ENCODE assay signal across 1 cellular context in the genomic region with DNA sequence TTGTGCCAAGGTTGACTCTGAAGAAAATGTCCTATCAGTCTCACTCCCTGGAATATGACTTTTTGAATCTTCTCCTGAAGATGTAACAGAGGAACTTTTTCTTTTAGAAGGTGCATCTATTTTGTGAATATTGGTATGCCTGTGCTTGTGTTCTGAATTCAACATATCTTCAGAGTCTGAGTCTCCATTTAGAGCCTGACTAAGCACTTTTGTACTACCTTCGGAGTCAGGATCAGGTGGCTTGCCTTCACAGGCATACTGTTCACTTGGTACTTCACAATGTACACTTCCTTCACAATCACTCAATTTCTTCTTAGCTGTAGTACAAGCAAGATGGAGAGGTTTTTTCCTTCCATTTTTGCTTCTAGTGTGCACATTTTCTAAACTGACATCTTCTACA.
TF ChIP-seq lines count a peak whose summit lies in the region.

No MANE protein-coding gene starts in this region.

TF ChIP-seq in HepG2, 621 proteins besides CTCF, POLR2A, EP300 and RAD21:
- TF ChIP-seq, protein P1, sequence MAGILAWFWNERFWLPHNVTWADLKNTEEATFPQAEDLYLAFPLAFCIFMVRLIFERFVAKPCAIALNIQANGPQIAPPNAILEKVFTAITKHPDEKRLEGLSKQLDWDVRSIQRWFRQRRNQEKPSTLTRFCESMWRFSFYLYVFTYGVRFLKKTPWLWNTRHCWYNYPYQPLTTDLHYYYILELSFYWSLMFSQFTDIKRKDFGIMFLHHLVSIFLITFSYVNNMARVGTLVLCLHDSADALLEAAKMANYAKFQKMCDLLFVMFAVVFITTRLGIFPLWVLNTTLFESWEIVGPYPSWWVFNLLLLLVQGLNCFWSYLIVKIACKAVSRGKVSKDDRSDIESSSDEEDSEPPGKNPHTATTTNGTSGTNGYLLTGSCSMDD (CRISPR knock-in tag; IDR thresholded peaks at IDR 0.05) = no peak
- TF ChIP-seq, protein P2, sequence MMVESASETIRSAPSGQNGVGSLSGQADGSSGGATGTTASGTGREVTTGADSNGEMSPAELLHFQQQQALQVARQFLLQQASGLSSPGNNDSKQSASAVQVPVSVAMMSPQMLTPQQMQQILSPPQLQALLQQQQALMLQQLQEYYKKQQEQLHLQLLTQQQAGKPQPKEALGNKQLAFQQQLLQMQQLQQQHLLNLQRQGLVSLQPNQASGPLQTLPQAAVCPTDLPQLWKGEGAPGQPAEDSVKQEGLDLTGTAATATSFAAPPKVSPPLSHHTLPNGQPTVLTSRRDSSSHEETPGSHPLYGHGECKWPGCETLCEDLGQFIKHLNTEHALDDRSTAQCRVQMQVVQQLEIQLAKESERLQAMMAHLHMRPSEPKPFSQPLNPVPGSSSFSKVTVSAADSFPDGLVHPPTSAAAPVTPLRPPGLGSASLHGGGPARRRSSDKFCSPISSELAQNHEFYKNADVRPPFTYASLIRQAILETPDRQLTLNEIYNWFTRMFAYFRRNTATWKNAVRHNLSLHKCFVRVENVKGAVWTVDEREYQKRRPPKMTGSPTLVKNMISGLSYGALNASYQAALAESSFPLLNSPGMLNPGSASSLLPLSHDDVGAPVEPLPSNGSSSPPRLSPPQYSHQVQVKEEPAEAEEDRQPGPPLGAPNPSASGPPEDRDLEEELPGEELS (CRISPR knock-in tag; IDR thresholded peaks at IDR 0.05) = no peak
- TF ChIP-seq ARNTL (CRISPR knock-in tag; IDR thresholded peaks at IDR 0.05) (no peak), ZNF652 (CRISPR knock-in tag; IDR thresholded peaks at IDR 0.05; ENCODE audit: borderline replicate concordance, low read depth) (no peak), ZNF160 (CRISPR knock-in tag; IDR thresholded peaks at IDR 0.05) (no peak), ZNF101 (CRISPR knock-in tag; IDR thresholded peaks at IDR 0.05; ENCODE audit: borderline replicate concordance, low read depth) (no peak), MAFF (IDR thresholded peaks at IDR 0.05; ENCODE audit: low read depth, low read length) (0 out of 2 replicates have a peak, but pooled peaks have one; percentile 16), MAFK (conservative IDR thresholded peaks at IDR 0.05 in 1 of 2, IDR thresholded peaks at IDR 0.05 in 1 of 2; ENCODE audit: low read length in 2 of 2) (peak; percentile 31 to 56; a peak in 3 of 4 replicates), NCOA5 (CRISPR knock-in tag; IDR thresholded peaks at IDR 0.05) (no peak)
- TF ChIP-seq, protein P3, sequence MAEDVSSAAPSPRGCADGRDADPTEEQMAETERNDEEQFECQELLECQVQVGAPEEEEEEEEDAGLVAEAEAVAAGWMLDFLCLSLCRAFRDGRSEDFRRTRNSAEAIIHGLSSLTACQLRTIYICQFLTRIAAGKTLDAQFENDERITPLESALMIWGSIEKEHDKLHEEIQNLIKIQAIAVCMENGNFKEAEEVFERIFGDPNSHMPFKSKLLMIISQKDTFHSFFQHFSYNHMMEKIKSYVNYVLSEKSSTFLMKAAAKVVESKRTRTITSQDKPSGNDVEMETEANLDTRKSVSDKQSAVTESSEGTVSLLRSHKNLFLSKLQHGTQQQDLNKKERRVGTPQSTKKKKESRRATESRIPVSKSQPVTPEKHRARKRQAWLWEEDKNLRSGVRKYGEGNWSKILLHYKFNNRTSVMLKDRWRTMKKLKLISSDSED (CRISPR knock-in tag; IDR thresholded peaks at IDR 0.05) = no peak
TF ChIP-seq in HepG2: peak in this region for 2.
